Comparison of ENCODE assay signal across 8 cellular contexts in the genomic region with DNA sequence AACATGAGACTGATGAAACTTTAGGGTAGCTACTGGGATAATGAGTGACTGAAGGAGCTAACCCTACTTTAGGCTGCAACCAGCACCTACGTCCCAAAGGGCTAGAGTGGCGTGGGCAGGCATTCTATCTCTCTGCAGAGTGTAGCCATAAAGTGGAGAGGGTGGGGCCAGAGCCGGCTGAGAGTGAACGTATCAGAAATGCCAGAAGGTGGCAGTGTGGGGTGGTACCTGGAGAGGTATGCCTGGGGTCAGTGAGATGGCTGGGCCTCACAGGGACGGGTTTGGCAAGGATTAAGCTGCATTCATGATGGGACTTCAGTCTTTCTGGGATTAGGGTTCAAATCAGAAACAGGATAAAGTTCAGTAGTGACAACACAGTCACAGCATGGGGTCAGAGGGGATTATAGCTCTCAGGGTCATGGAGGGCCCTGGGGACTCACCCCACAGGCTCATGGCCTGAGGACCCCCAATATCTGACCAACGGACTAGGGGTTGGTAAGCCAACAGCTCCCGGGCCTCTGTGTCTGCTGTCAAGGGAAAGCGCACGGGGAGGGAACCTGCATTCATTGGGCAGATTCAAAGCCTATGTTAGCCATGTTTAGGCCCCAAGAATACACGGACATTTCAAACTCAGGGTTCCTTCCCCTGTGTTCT.
DNase-seq lines count a peak whose midpoint lies in the region; ATAC-seq and TF ChIP-seq lines count a peak whose summit lies in the region.

No MANE protein-coding gene starts in this region.

- H3K9me3 Mint-ChIP-seq in T-helper 2 cell treated with Interferon-gamma antibody and Interleukin-4, amounts not matched to agents 5 μg/mL and 100 μg/mL, for 36 hours: no peaks in the 10 kb centered on the region

- no peak overlapping the region for H3K27ac Mint-ChIP-seq in T-helper 2 cell treated with Interferon-gamma antibody and Interleukin-4, amounts not matched to agents 5 μg/mL and 100 μg/mL, for 36 hours

- no peak overlapping the region for H3K4me3 Mint-ChIP-seq in T-helper 2 cell treated with Interferon-gamma antibody and Interleukin-4, amounts not matched to agents 5 μg/mL and 100 μg/mL, for 36 hours

- no peak for ATAC-seq in GM19455 (IDR thresholded peaks at IDR 0.05; ENCODE audit: unreplicated experiment)

- peak; percentile 74 for TF ChIP-seq CTCF in GM12873 (IDR thresholded peaks at IDR 0.05; ENCODE audit: insufficient read depth, low read depth, low read length, missing control alignments)

- H3K36me3 Mint-ChIP-seq in T-helper 2 cell treated with Interferon-gamma antibody and Interleukin-4, amounts not matched to agents 5 μg/mL and 100 μg/mL, for 36 hours (ENCODE audit: low read depth): no peaks in the 10 kb centered on the region

- DNase-seq in HEK293T (ENCODE audit: extremely low spot score) (peak; percentile 70), NCI-H1092 treated with DMSO at 0.1 percent for 48 hours (lab: John Stamatoyannopoulos, UW) (peak; percentile 71), amniotic epithelial cell (ENCODE audit: low read depth) (peak; percentile 35), inferior parietal cortex (ENCODE audit: extremely low spot score) (peak; percentile 16)
- peak; percentile 74 for DNase-seq in T-helper 2 cell treated with Interferon-gamma antibody and Interleukin-4, amounts not matched to agents 5 μg/mL and 100 μg/mL, for 36 hours (ENCODE audit: low spot score)
- peak; percentile 69 to 71 for DNase-seq in stimulated activated CD4-positive, alpha-beta T cell treated with anti-CD3 and anti-CD28 coated beads, Interleukin-4, amount 100 ng/mL, for 48 hours (ENCODE audit: low read depth in 2 of 2)

- POLR2A ChIA-PET in HEK293T (lab: Yijun Ruan, JAX): interaction anchor here (1.4 to 1.9 kb wide), 2 partner anchors 87 to 89 kb away, joined by 3 to 9 read pairs; a partner anchor contains a TSS

- CTCF ChIA-PET in HEK293T (lab: Yijun Ruan, JAX): interaction anchor here (0.6 to 1.7 kb wide), 7 partner anchors 36 to 1025 kb away, joined by 3 to 5 read pairs (median 3); no protein-coding TSS in a partner anchor

- peaks cover 25% of the 10 kb centered on the region for H3K4me1 Mint-ChIP-seq in T-helper 2 cell treated with Interferon-gamma antibody and Interleukin-4, amounts not matched to agents 5 μg/mL and 100 μg/mL, for 36 hours (ENCODE audit: low read depth)

- H3K27me3 Mint-ChIP-seq in T-helper 2 cell treated with Interferon-gamma antibody and Interleukin-4, amounts not matched to agents 5 μg/mL and 100 μg/mL, for 36 hours (ENCODE audit: low read depth): peaks cover 20% of the 10 kb centered on the region

TF ChIP-seq in HEK293T, 16 proteins besides CTCF, POLR2A, EP300 and RAD21:
- TF ChIP-seq, protein P1, sequence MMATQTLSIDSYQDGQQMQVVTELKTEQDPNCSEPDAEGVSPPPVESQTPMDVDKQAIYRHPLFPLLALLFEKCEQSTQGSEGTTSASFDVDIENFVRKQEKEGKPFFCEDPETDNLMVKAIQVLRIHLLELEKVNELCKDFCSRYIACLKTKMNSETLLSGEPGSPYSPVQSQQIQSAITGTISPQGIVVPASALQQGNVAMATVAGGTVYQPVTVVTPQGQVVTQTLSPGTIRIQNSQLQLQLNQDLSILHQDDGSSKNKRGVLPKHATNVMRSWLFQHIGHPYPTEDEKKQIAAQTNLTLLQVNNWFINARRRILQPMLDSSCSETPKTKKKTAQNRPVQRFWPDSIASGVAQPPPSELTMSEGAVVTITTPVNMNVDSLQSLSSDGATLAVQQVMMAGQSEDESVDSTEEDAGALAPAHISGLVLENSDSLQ (IDR thresholded peaks at IDR 0.05): 0 out of 2 replicates have a peak, but pooled peaks have one; percentile 10
- no peak for TF ChIP-seq SP1 (IDR thresholded peaks at IDR 0.05)

Comparison
In these comparisons a context has a peak if more than half of its experiments do, and no peak if none do; other contexts are left out.
1. DNase-seq: peak in every context shown above with its lines; median percentile 74 in T-helper 2 cell treated with Interferon-gamma antibody and Interleukin-4, amounts not matched to agents 5 μg/mL and 100 μg/mL, for 36 hours; 71 in NCI-H1092 treated with DMSO at 0.1 percent for 48 hours; 70 in HEK293T; 70 in stimulated activated CD4-positive, alpha-beta T cell treated with anti-CD3 and anti-CD28 coated beads, Interleukin-4, amount 100 ng/mL, for 48 hours; 35 in amniotic epithelial cell; 16 in inferior parietal cortex.